In the genomic region with DNA sequence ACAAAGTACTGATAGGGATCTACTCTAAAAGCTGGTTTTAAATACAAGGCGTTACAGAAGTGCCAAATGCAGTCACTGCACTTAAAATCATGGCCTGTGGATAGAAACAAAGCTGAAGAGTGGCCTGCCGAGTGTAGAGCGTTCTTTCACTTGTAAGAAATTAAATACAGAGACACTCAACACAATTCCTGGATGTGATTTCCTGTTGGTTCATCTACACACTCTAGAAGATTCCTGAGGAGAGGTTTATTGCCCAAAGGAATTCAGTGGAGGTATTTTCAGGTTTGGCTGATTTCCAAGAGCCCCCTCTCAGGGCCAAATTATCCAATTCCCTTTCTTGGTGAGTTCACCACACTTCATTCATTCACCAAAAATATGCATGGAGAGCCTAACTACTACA, we compare ENCODE assay signal across 1 cellular context.
TF ChIP-seq lines count a peak whose summit lies in the region.

No MANE protein-coding gene starts in this region.

TF ChIP-seq in SK-N-SH treated with all-trans-retinoic acid at 6 μM for 48 hours, 23 proteins besides CTCF, POLR2A, EP300 and RAD21 (continued from another document):
- TF ChIP-seq, protein P1, sequence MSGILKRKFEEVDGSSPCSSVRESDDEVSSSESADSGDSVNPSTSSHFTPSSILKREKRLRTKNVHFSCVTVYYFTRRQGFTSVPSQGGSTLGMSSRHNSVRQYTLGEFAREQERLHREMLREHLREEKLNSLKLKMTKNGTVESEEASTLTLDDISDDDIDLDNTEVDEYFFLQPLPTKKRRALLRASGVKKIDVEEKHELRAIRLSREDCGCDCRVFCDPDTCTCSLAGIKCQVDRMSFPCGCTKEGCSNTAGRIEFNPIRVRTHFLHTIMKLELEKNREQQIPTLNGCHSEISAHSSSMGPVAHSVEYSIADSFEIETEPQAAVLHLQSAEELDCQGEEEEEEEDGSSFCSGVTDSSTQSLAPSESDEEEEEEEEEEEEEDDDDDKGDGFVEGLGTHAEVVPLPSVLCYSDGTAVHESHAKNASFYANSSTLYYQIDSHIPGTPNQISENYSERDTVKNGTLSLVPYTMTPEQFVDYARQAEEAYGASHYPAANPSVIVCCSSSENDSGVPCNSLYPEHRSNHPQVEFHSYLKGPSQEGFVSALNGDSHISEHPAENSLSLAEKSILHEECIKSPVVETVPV (CRISPR knock-in tag; IDR thresholded peaks at IDR 0.05): no peak
